ENCODE assay signal across 9 cellular contexts in genomic region chr3:159839561-159840379, GRCh38. TPM values are rescaled to one million over a fixed set of nuclear protein-coding genes. Genes with fewer than 3 reads are reported as not detected.
DNase-seq lines count a peak whose midpoint lies in the region; ATAC-seq, FAIRE-seq and TF ChIP-seq lines count a peak whose summit lies in the region.
"Had no signal": no experiment of that assay in that cellular context is flagged by ENCODE, and none has a peak within 500 bp of the region (broad histone marks: within the 10 kb centered on the region; RNA-seq: fewer than 3 reads in every experiment).

Gene SCHIP1, plus strand, starts transcription at chr3:159839861.

- peak within 1 kb of the TSS; percentile 44 for H3K9ac ChIP-seq in trophoblast cell (ENCODE audit: low read length)
- no peak within 1 kb of the TSS for H3K9ac ChIP-seq in HepG2 (ENCODE audit: insufficient read depth, low read depth, low read length)

- H3K23ac ChIP-seq in trophoblast cell (ENCODE audit: low read length): no peak within 1 kb of the TSS

- no TSS peak for BruUV-seq in HepG2 (replicated peaks; lab: Mats Ljungman, UMichigan)

- H3K4me2 ChIP-seq in trophoblast cell (ENCODE audit: low read length) (peak within 1 kb of the TSS; percentile 68), HepG2 (ENCODE audit: low read depth, low read length) (no peak within 1 kb of the TSS)

- H3K14ac ChIP-seq in trophoblast cell (ENCODE audit: low read length): peak within 1 kb of the TSS; percentile 74

- H3K27me3 ChIP-seq in trophoblast cell (ENCODE audit: insufficient read depth, low read length): no peaks in the 10 kb centered on the region
- H3K27me3 ChIP-seq in HepG2 (ENCODE audit: control insufficient read depth in 1 of 2, insufficient read depth in 2 of 2, low read length in 2 of 2): no peaks in the 10 kb centered on the region; a peak in 1 of 5 replicates

- H3K4me1 ChIP-seq in trophoblast cell (ENCODE audit: control insufficient read depth in 1 of 2, insufficient read depth in 2 of 2, low read length in 2 of 2) (peaks cover 13 to 18% of the 10 kb centered on the region in 2 experiments), HepG2 (ENCODE audit: insufficient read depth, low read length) (no peaks in the 10 kb centered on the region)

- no CpG with 5 or more reads among the region's 30 CpGs for WGBS in trophoblast cell (ENCODE audit: extremely low coverage, insufficient coverage, insufficient read length)
- WGBS in HepG2 (ENCODE audit: low lambda C conversion rate): 78% methylated on average over 17 of the region's 30 CpGs

- peak within 1 kb of the TSS; percentile 53 for H3K4ac ChIP-seq in trophoblast cell (ENCODE audit: low read depth, low read length)

- TF ChIP-seq EP300 in HepG2 (IDR thresholded peaks at IDR 0.05; ENCODE audit: low read depth in 2 of 2, low read length in 2 of 2): no peak
- TF ChIP-seq EP300 in HepG2 (CRISPR knock-in tag; IDR thresholded peaks at IDR 0.05; ENCODE audit: borderline replicate concordance): no peak

- peak within 1 kb of the TSS; percentile 83 for H3K18ac ChIP-seq in trophoblast cell (ENCODE audit: low read length)

- H2BK120ac ChIP-seq in trophoblast cell (ENCODE audit: insufficient read depth, low read length, poor library complexity): no peak within 1 kb of the TSS

- H2AK5ac ChIP-seq in trophoblast cell (ENCODE audit: low read length): peak within 1 kb of the TSS; percentile 39

- H2BK5ac ChIP-seq in trophoblast cell (ENCODE audit: low read depth, low read length, poor library complexity): peak within 1 kb of the TSS; percentile 62

- H3K36me3 ChIP-seq in trophoblast cell (ENCODE audit: control insufficient read depth in 1 of 2, insufficient read depth in 2 of 2, low read length in 2 of 2): peaks cover 0 to 2% of the 10 kb centered on the region in 2 experiments
- no peaks in the 10 kb centered on the region for H3K36me3 ChIP-seq in HepG2 (replicated peaks in 1 of 2; ENCODE audit: control insufficient read depth in 1 of 2, insufficient read depth in 2 of 2, low read length in 2 of 2)

- no peak for TF ChIP-seq RAD21 in HepG2 (CRISPR knock-in tag; IDR thresholded peaks at IDR 0.05)

- FAIRE-seq in HepG2 (lab: Jason Lieb, UNC): no peak

- TF ChIP-seq POLR2A in HepG2 (IDR thresholded peaks at IDR 0.05; ENCODE audit: insufficient read depth in 1 of 2, low read depth in 2 of 2, low read length in 2 of 2): no peak

- intact Hi-C loops in cardiac septum (cut with DNase I): loop anchor here (2.0 to 10.0 kb wide), 2 partner anchors 13 to 565 kb away; no protein-coding TSS in a partner anchor
- intact Hi-C loops in HepG2 (cut with micrococcal nuclease; ENCODE audit: unreplicated experiment): no loop called here

- H3K4me3 ChIP-seq in trophoblast cell (ENCODE audit: low read depth, low read length): no peak within 1 kb of the TSS
- H3K4me3 ChIP-seq in HepG2 (replicated peaks in 1 of 3; ENCODE audit: insufficient read depth in 1 of 3, low read depth in 2 of 3, low read length in 3 of 3): no peak within 1 kb of the TSS

- TF ChIP-seq CTCF in HepG2 (CRISPR knock-in tag; IDR thresholded peaks at IDR 0.05): no peak

- DNase-seq in stimulated activated CD4-positive, alpha-beta T cell treated with anti-CD3 and anti-CD28 coated beads, Interleukin-15, amount 100 ng/mL, for 24 hours: peak; percentile 6
- no peak for DNase-seq in stimulated activated CD4-positive, alpha-beta T cell treated with anti-CD3 and anti-CD28 coated beads, Interleukin-2, amount 100 ng/mL, for 48 hours
- DNase-seq in SK-N-DZ (ENCODE audit: low spot score) (peak; percentile 94), cardiac septum (ENCODE audit: low spot score) (peak; percentile 81), trophoblast cell (no peak), HepG2 (ENCODE audit: low spot score) (no peak), NCI-H510A (lab: John Stamatoyannopoulos, UW) (no peak)

- H4K91ac ChIP-seq in trophoblast cell (ENCODE audit: low read depth, low read length): peak within 1 kb of the TSS; percentile 36

- H3K27ac ChIP-seq in trophoblast cell (ENCODE audit: low read depth, low read length) (peak within 1 kb of the TSS; percentile 59), HepG2 (ENCODE audit: extremely low read length, insufficient read depth, low read length) (no peak within 1 kb of the TSS)
- H3K27ac ChIP-seq: C4-2B had no signal

- no peak for ATAC-seq in HepG2
- no peak for ATAC-seq in HG02884 (IDR thresholded peaks at IDR 0.05; ENCODE audit: unreplicated experiment)

- peak within 1 kb of the TSS; percentile 35 for H4K12ac ChIP-seq in trophoblast cell (ENCODE audit: low read depth, low read length)

- H3K79me1 ChIP-seq in trophoblast cell (ENCODE audit: low read length): peaks cover 16% of the 10 kb centered on the region

- in situ Hi-C loops in HepG2 (cut with HindIII; ENCODE audit: extremely low pct_ligation_motif_present, low pct_unique_long_range_greater_than_20kb): no loop called here

- POLR2A ChIA-PET in HepG2 (lab: Yijun Ruan, JAX): no interaction called here

- H2BK12ac ChIP-seq in trophoblast cell (ENCODE audit: low read length): peak within 1 kb of the TSS; percentile 79

- H2AFZ ChIP-seq in trophoblast cell (ENCODE audit: insufficient read depth, low read length, poor library complexity): peak within 1 kb of the TSS; percentile 79
- no peak within 1 kb of the TSS for H2AFZ ChIP-seq in HepG2 (ENCODE audit: low read length)

- H3K79me2 ChIP-seq in trophoblast cell (ENCODE audit: control insufficient read depth, insufficient read depth, low read length, poor library complexity) (peaks cover 5% of the 10 kb centered on the region), HepG2 (ENCODE audit: insufficient read depth, low read length) (no peaks in the 10 kb centered on the region)

- peak within 1 kb of the TSS; percentile 93 for H4K8ac ChIP-seq in trophoblast cell (ENCODE audit: low read depth, low read length)

- H3K9me3 ChIP-seq in trophoblast cell (ENCODE audit: insufficient read depth, low read depth, low read length) (no peaks in the 10 kb centered on the region), HepG2 (ENCODE audit: low read length) (no peaks in the 10 kb centered on the region)

- CTCF ChIA-PET in HepG2 (lab: Yijun Ruan, JAX; ENCODE audit: low intra/inter-chr PET ratio, low total read pairs): no interaction called here

- no peaks in the 10 kb centered on the region for H4K20me1 ChIP-seq in HepG2 (ENCODE audit: insufficient read depth, low read length)

TF ChIP-seq in HepG2, 621 proteins besides CTCF, POLR2A, EP300 and RAD21 (continues in another document):
- TF ChIP-seq ZBTB8A (CRISPR knock-in tag; IDR thresholded peaks at IDR 0.05; ENCODE audit: borderline replicate concordance, low read depth) (no peak), POLR2AphosphoS2 (IDR thresholded peaks at IDR 0.05; ENCODE audit: low read depth, low read length) (no peak), POLR2G (IDR thresholded peaks at IDR 0.05; ENCODE audit: low read depth, low read length) (no peak), ZBTB7B (CRISPR knock-in tag; IDR thresholded peaks at IDR 0.05) (no peak), ZSCAN20 (CRISPR knock-in tag; IDR thresholded peaks at IDR 0.05; ENCODE audit: borderline replicate concordance) (no peak), HMGA1 (CRISPR knock-in tag; conservative IDR thresholded peaks at IDR 0.05) (no peak), JDP2 (CRISPR knock-in tag; IDR thresholded peaks at IDR 0.05; ENCODE audit: borderline replicate concordance) (no peak), NFATC3 (CRISPR knock-in tag; IDR thresholded peaks at IDR 0.05) (no peak), ARNT (IDR thresholded peaks at IDR 0.05) (no peak)

RNA-seq across cellular contexts. Expression of gene SCHIP1, which starts in this region (rescaled TPM):
- polyA plus RNA-seq in SK-N-DZ (2014; cell fraction: cytosol; rRNA removed): 127 and 223 TPM in 2 replicates
- 105 and 153 TPM in 2 replicates for polyA plus RNA-seq in SK-N-DZ (2014; cell fraction: nucleus; rRNA removed)
- 52.3 TPM for total RNA-seq in cardiac septum
- 12.8 and 13.8 TPM in 2 replicates for polyA plus RNA-seq in trophoblast cell (2013)
- 0.07 TPM in 1 of 2 replicates, not detected in the other for total RNA-seq in HepG2 (2016; rRNA removed; fragmentation: Illumina TruSeq; extraction: Trizol)
- 0.09 TPM in 1 of 2 replicates, not detected in the other for total RNA-seq in HepG2 (2016; cell fraction: cytosol; rRNA removed; fragmentation: Illumina TruSeq; extraction: Trizol; ENCODE audit: low read depth)
- 0.13 TPM in 1 of 2 replicates, not detected in the other for total RNA-seq in HepG2 (2016; cell fraction: insoluble cytoplasmic fraction; rRNA removed; fragmentation: Illumina TruSeq; extraction: Trizol)
- 0.03 TPM in 1 of 2 replicates, not detected in the other for total RNA-seq in HepG2 (2016; cell fraction: membrane; rRNA removed; fragmentation: Illumina TruSeq; extraction: Trizol)
- total RNA-seq in HepG2 (2016; cell fraction: nucleus; rRNA removed; fragmentation: Illumina TruSeq; extraction: Trizol): 0.12 and 2.0 TPM in 2 replicates
- polyA plus RNA-seq in HepG2 (2011; rRNA removed): not detected in 2 replicates
- not detected in 2 replicates for polyA plus RNA-seq in HepG2 (2011; cell fraction: cytosol; rRNA removed)
- polyA plus RNA-seq in HepG2 (2011; cell fraction: nucleus; rRNA removed): 0.08 and 0.28 TPM in 2 replicates
- polyA plus RNA-seq in HepG2 (2012): not detected in 2 replicates
- polyA plus RNA-seq in HepG2 (2016; cell fraction: cytosol; fragmentation: Illumina TruSeq; extraction: Trizol; ENCODE audit: low read depth): not detected in 2 replicates
- 0.19 TPM in 1 of 2 replicates, not detected in the other for polyA plus RNA-seq in HepG2 (2016; cell fraction: insoluble cytoplasmic fraction; fragmentation: Illumina TruSeq; extraction: Trizol; ENCODE audit: low read depth)
- polyA plus RNA-seq in HepG2 (2016; cell fraction: membrane; fragmentation: Illumina TruSeq; extraction: Trizol; ENCODE audit: low read depth): not detected in 2 replicates
- polyA plus RNA-seq in HepG2 (2016; cell fraction: nucleus; fragmentation: Illumina TruSeq; extraction: Trizol; ENCODE audit: insufficient read depth, low read depth): 0.18 and 0.56 TPM in 2 replicates
- polyA minus RNA-seq in HepG2 (2011; rRNA and poly(A)+ RNA removed; ENCODE audit: low replicate concordance): 5.2 TPM in 1 of 2 replicates, not detected in the other
- polyA minus RNA-seq in HepG2 (2011; cell fraction: cytosol; rRNA and poly(A)+ RNA removed): not detected in 2 replicates
- 0.13 and 0.25 TPM in 2 replicates for polyA minus RNA-seq in HepG2 (2011; cell fraction: nucleus; rRNA and poly(A)+ RNA removed)

Comparison
In these comparisons a context has a peak if more than half of its experiments do, and no peak if none do; other contexts are left out.
1. RNA of gene SCHIP1 (total RNA-seq): 52.3 TPM in cardiac septum (single experiment); 0.03 to 2.0 TPM in HepG2; every median in the first group is over 10 times any median in the second.
2. DNase-seq: peak in stimulated activated CD4-positive, alpha-beta T cell treated with anti-CD3 and anti-CD28 coated beads, Interleukin-15, amount 100 ng/mL, for 24 hours (single experiment), SK-N-DZ (single experiment) and cardiac septum (single experiment); none in stimulated activated CD4-positive, alpha-beta T cell treated with anti-CD3 and anti-CD28 coated beads, Interleukin-2, amount 100 ng/mL, for 48 hours (0 of 2), trophoblast cell (0 of 2), HepG2 (single experiment) and NCI-H510A (single experiment).